8 cellular contexts compared by ENCODE assay signal in genomic region chr3:149120051-149120972, GRCh38. TPM values are rescaled to one million over a fixed set of nuclear protein-coding genes. Genes with fewer than 3 reads are reported as not detected.
DNase-seq lines count a peak whose midpoint lies in the region; ATAC-seq and TF ChIP-seq lines count a peak whose summit lies in the region.

No MANE protein-coding gene starts in this region.

- peaks cover 5% of the 10 kb centered on the region; the same call in 2 of the 3 replicates for H3K4me1 Mint-ChIP-seq in GM23338
- H3K4me1 Mint-ChIP-seq in natural killer cell treated with Interleukin-12 subunit alpha and Interleukin-12 subunit beta and Interleukin-15 and Interleukin-18, amount 100 ng/mL, for 72 hours (ENCODE audit: low read depth in 2 of 2) = peaks cover 0 to 5% of the 10 kb centered on the region in 2 donors

- peak overlapping the region; percentile 29; the same call in 1 of the 2 replicates for H3K27ac Mint-ChIP-seq in GM23338
- H3K27ac Mint-ChIP-seq in natural killer cell treated with Interleukin-12 subunit alpha and Interleukin-12 subunit beta and Interleukin-15 and Interleukin-18, amount 100 ng/mL, for 72 hours = peak overlapping the region in 1 of 2 donors; percentile 58

- peaks cover 4% of the 10 kb centered on the region; the same call in 1 of the 3 replicates for H3K9me3 Mint-ChIP-seq in GM23338
- H3K9me3 Mint-ChIP-seq in natural killer cell treated with Interleukin-12 subunit alpha and Interleukin-12 subunit beta and Interleukin-15 and Interleukin-18, amount 100 ng/mL, for 72 hours = no peaks in the 10 kb centered on the region

- H3F3A ChIP-seq in GM23338 (replicated peaks; ENCODE audit: low read depth) = no peaks in the 10 kb centered on the region

- peak; percentile 78 to 82 for TF ChIP-seq CTCF in GM23338 (conservative IDR thresholded peaks at IDR 0.05; ENCODE audit: low read depth in 2 of 2)

- no peak overlapping the region for H2AFZ ChIP-seq in GM23338

- H3K27me3 ChIP-seq in GM23338 (ENCODE audit: insufficient read depth) = no peaks in the 10 kb centered on the region

- H3K36me3 Mint-ChIP-seq in GM23338 (ENCODE audit: low read depth) = peaks cover 3% of the 10 kb centered on the region; the same call in 2 of the 3 replicates
- H3K36me3 Mint-ChIP-seq in natural killer cell treated with Interleukin-12 subunit alpha and Interleukin-12 subunit beta and Interleukin-15 and Interleukin-18, amount 100 ng/mL, for 72 hours = no peaks in the 10 kb centered on the region

- no peak overlapping the region for H3K4me2 ChIP-seq in GM23338

- H3K4me3 Mint-ChIP-seq in GM23338 = no peak overlapping the region
- no peak overlapping the region for H3K4me3 Mint-ChIP-seq in natural killer cell treated with Interleukin-12 subunit alpha and Interleukin-12 subunit beta and Interleukin-15 and Interleukin-18, amount 100 ng/mL, for 72 hours

- H4K20me1 ChIP-seq in GM23338 (replicated peaks; ENCODE audit: insufficient read depth) = no peaks in the 10 kb centered on the region

- H3K4me3 ChIP-seq in GM23338 = no peak overlapping the region

- H3K9me2 ChIP-seq in GM23338 (ENCODE audit: insufficient read depth) = no peaks in the 10 kb centered on the region

- DNase-seq in ELR (ENCODE audit: low read depth) = peak; percentile 82
- DNase-seq in GM23338 (ENCODE audit: low spot score) = peak; percentile 83
- peak; percentile 65 for DNase-seq in NCI-H1105 (lab: John Stamatoyannopoulos, UW)
- peak; percentile 62 for DNase-seq in SK-N-DZ (ENCODE audit: low spot score)
- DNase-seq in erythroblast (lab: John Stamatoyannopoulos, UW) = peak; percentile 70 to 80
- DNase-seq in natural killer cell treated with Interleukin-12 subunit alpha and Interleukin-12 subunit beta and Interleukin-15 and Interleukin-18, amount 100 ng/mL, for 72 hours (ENCODE audit: low spot score) = no peak

- no peaks in the 10 kb centered on the region for H3K27me3 Mint-ChIP-seq in GM23338 (ENCODE audit: insufficient read depth, low read depth, poor library complexity)
- no peaks in the 10 kb centered on the region for H3K27me3 Mint-ChIP-seq in natural killer cell treated with Interleukin-12 subunit alpha and Interleukin-12 subunit beta and Interleukin-15 and Interleukin-18, amount 100 ng/mL, for 72 hours

- ATAC-seq in GM23338 (peak; percentile 87), GM18870 (IDR thresholded peaks at IDR 0.05; ENCODE audit: unreplicated experiment) (no peak), HG03571 (IDR thresholded peaks at IDR 0.05; ENCODE audit: unreplicated experiment) (no peak)
- peak; percentile 58 to 80 for ATAC-seq in natural killer cell treated with Interleukin-12 subunit alpha and Interleukin-12 subunit beta and Interleukin-15 and Interleukin-18, amount 100 ng/mL, for 72 hours

- TF ChIP-seq POLR2A in erythroblast (IDR thresholded peaks at IDR 0.05; ENCODE audit: low read length) = no peak

- H3K4me1 ChIP-seq in GM23338 (ENCODE audit: insufficient read depth) = no peaks in the 10 kb centered on the region

- H3K36me3 ChIP-seq in GM23338 (ENCODE audit: insufficient read depth) = no peaks in the 10 kb centered on the region

- no peak overlapping the region for H3K27ac ChIP-seq in GM23338 (ENCODE audit: low read depth)

- no peaks in the 10 kb centered on the region for H3K79me2 ChIP-seq in GM23338 (replicated peaks; ENCODE audit: insufficient read depth)

TF ChIP-seq in GM23338, 12 proteins besides CTCF, POLR2A, EP300 and RAD21 (continues in another document):
- TF ChIP-seq EZH2phosphoT487 (IDR thresholded peaks at IDR 0.05; ENCODE audit: unreplicated experiment) (no peak), ETS1 (IDR thresholded peaks at IDR 0.05) (no peak), STAT1 (IDR thresholded peaks at IDR 0.05; ENCODE audit: unreplicated experiment) (no peak), POLR2AphosphoS5 (IDR thresholded peaks at IDR 0.05; ENCODE audit: low read depth) (no peak), ZNF331 (CRISPR knock-in tag; IDR thresholded peaks at IDR 0.05; ENCODE audit: low read depth) (no peak), EZH2 (IDR thresholded peaks at IDR 0.05; ENCODE audit: low read depth, unreplicated experiment) (no peak), NANOG (IDR thresholded peaks at IDR 0.05; ENCODE audit: borderline replicate concordance) (no peak), CREB1 (CRISPR knock-in tag; IDR thresholded peaks at IDR 0.05; ENCODE audit: low read depth) (no peak), ZNF462 (CRISPR knock-in tag; IDR thresholded peaks at IDR 0.05) (no peak)

RNA-seq across cellular contexts. Expression of gene HPS3, which starts 9.1 kb away (rescaled TPM):
- 61.9 and 66.8 TPM in 2 replicates for total RNA-seq in GM23338 (2014; rRNA removed; shearing (Covaris generic))
- polyA plus RNA-seq in GM23338 (2016; fragmentation: Nextera tagmentation; extraction: Ambion mirVana) = 40.9 and 41.7 TPM in 2 replicates
- polyA plus RNA-seq in SK-N-DZ (2014; cell fraction: cytosol; rRNA removed) = 19.0 and 21.9 TPM in 2 replicates
- 19.7 and 27.3 TPM in 2 replicates for polyA plus RNA-seq in SK-N-DZ (2014; cell fraction: nucleus; rRNA removed)
- total RNA-seq in natural killer cell treated with Interleukin-12 subunit alpha and Interleukin-12 subunit beta and Interleukin-15 and Interleukin-18, amount 100 ng/mL, for 72 hours = 10 to 100 TPM; 15.1 to 27.8 TPM

RNA-seq across cellular contexts. Expression of gene HLTF, which starts 34.0 kb away (rescaled TPM):
- 87.6 and 89.5 TPM in 2 replicates for total RNA-seq in GM23338 (2014; rRNA removed; shearing (Covaris generic))
- 118 and 146 TPM in 2 replicates for polyA plus RNA-seq in GM23338 (2016; fragmentation: Nextera tagmentation; extraction: Ambion mirVana)
- polyA plus RNA-seq in SK-N-DZ (2014; cell fraction: cytosol; rRNA removed) = 70.2 and 71.5 TPM in 2 replicates
- polyA plus RNA-seq in SK-N-DZ (2014; cell fraction: nucleus; rRNA removed) = 84.6 and 102 TPM in 2 replicates
- total RNA-seq in natural killer cell treated with Interleukin-12 subunit alpha and Interleukin-12 subunit beta and Interleukin-15 and Interleukin-18, amount 100 ng/mL, for 72 hours = 10 to 100 TPM; 17.8 to 19.2 TPM

Comparison
In these comparisons a context has a peak if more than half of its experiments do, and no peak if none do; other contexts are left out.
1. ATAC-seq: peak in GM23338 (single experiment) and natural killer cell treated with Interleukin-12 subunit alpha and Interleukin-12 subunit beta and Interleukin-15 and Interleukin-18, amount 100 ng/mL, for 72 hours (2 of 2); none in GM18870 (single experiment) and HG03571 (single experiment).